ENCODE assay signal across 11 cellular contexts in the genomic region with DNA sequence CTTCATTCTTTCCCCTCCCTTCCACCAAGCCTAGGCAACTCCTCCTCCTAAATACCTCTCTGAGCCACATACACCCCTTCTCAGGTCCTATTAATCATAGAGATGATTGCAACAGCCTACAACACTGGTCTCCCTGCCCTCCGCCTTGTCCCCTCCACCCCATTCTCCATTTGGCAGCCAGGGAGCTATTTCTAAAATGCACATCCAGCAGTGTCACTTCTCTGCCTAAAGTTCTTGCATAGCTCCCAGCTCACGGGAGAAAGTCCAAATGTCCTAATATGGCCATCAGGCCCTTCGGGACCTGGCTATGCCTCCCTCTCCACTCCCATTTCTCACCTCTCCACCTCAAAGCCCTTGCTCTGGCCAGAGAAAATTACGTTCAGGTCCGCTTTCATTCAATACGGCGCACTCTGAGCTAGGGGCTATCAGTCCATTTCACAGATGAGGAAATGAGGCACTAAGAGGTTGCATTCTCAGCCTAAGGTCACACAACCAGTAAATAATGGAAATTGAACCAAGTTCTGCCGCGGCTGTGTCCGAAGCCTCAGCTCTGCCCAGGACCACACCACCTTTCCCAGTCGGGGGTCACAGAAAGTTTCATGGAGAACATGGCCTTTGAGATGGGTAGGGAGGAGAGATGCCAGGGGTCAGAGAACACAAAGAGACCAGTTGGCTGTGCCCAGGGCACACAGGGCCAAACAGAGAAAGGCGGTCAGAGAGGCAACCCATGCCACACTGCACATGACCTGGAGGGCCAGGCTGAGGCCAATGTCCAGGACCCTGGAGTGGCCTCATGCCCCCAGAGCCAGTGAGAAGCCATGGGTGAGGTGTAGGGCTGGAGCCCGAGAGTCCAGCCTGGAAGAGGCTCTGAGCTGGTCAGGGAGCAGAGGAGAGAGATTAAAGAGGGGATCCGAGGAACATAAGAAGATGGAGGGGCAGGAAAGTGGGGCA.
DNase-seq lines count a peak whose midpoint lies in the region; ATAC-seq and TF ChIP-seq lines count a peak whose summit lies in the region.
"Had no signal": no experiment of that assay in that cellular context is flagged by ENCODE, and none has a peak within 500 bp of the region (broad histone marks: within the 10 kb centered on the region; RNA-seq: fewer than 3 reads in every experiment).

No MANE protein-coding gene starts in this region.

- no peaks in the 10 kb centered on the region for H3K9me3 Mint-ChIP-seq in dendritic cell treated with granulocyte-macrophage colony-stimulating factor and Interleukin-4, amounts not matched to agents 40 ng/mL and 50 ng/mL, for 4 days
- no peaks in the 10 kb centered on the region for H3K9me3 Mint-ChIP-seq in GM23338
- H3K9me3 Mint-ChIP-seq: activated CD4-positive, alpha-beta memory T cell treated with anti-CD3 and anti-CD28 coated beads for 36 hours had no signal

- 31% methylated on average over 14 of the region's 14 CpGs for WGBS in liver

- H3K4me2 ChIP-seq in GM23338, result no peak overlapping the region

- no peak overlapping the region for H2AFZ ChIP-seq in GM23338

- H3K4me1 ChIP-seq in liver (ENCODE audit: control insufficient read depth in 4 of 4, insufficient read depth in 4 of 4, low read length in 3 of 4), result peaks cover 44 to 96% (median 69%) of the 10 kb centered on the region in 4 donors
- peaks cover 7% of the 10 kb centered on the region; the same call in 1 of the 2 replicates for H3K4me1 ChIP-seq in GM23338 (ENCODE audit: insufficient read depth)

- H3K27me3 ChIP-seq in liver (ENCODE audit: control insufficient read depth in 4 of 4, insufficient read depth in 4 of 4, low read length in 3 of 4) (no peaks in the 10 kb centered on the region), GM23338 (ENCODE audit: insufficient read depth) (no peaks in the 10 kb centered on the region)

- ATAC-seq in GM23338 (no peak), HG02759 (IDR thresholded peaks at IDR 0.05; ENCODE audit: unreplicated experiment) (no peak)
- ATAC-seq: HCT116 had no signal

- H3K4me3 ChIP-seq in liver (ENCODE audit: low read depth in 1 of 3, low read length in 3 of 3), result no peak overlapping the region
- no peak overlapping the region for H3K4me3 ChIP-seq in GM23338

- peak overlapping the region; percentile 95 to 99 for H3K27ac ChIP-seq in liver (ENCODE audit: low read depth in 1 of 2, low read length in 2 of 2)
- H3K27ac ChIP-seq in substantia nigra (ENCODE audit: low read depth, low read length, poor library complexity, severe bottlenecking), result peak overlapping the region; percentile 22
- H3K27ac ChIP-seq in GM23338 (ENCODE audit: low read depth), result no peak overlapping the region

- intact Hi-C loops in dendritic cell treated with granulocyte-macrophage colony-stimulating factor and Interleukin-4, amounts not matched to agents 40 ng/mL and 50 ng/mL, for 4 days (cut with micrococcal nuclease), result no loop called here

- peaks cover 83% of the 10 kb centered on the region for H3K4me1 Mint-ChIP-seq in dendritic cell treated with granulocyte-macrophage colony-stimulating factor and Interleukin-4, amounts not matched to agents 40 ng/mL and 50 ng/mL, for 4 days (ENCODE audit: low read depth)
- H3K4me1 Mint-ChIP-seq in GM23338, result peaks cover 41% of the 10 kb centered on the region

- H3K27ac Mint-ChIP-seq in dendritic cell treated with granulocyte-macrophage colony-stimulating factor and Interleukin-4, amounts not matched to agents 40 ng/mL and 50 ng/mL, for 4 days, result peak overlapping the region; percentile 43
- H3K27ac Mint-ChIP-seq in GM23338, result no peak overlapping the region; the same call in 1 of the 2 replicates
- H3K27ac Mint-ChIP-seq: activated CD4-positive, alpha-beta memory T cell treated with anti-CD3 and anti-CD28 coated beads for 36 hours had no signal

- H3K79me2 ChIP-seq in GM23338 (replicated peaks; ENCODE audit: insufficient read depth), result no peaks in the 10 kb centered on the region

- no peak overlapping the region for H3K4me3 Mint-ChIP-seq in dendritic cell treated with granulocyte-macrophage colony-stimulating factor and Interleukin-4, amounts not matched to agents 40 ng/mL and 50 ng/mL, for 4 days
- no peak overlapping the region for H3K4me3 Mint-ChIP-seq in GM23338
- H3K4me3 Mint-ChIP-seq: activated CD4-positive, alpha-beta memory T cell treated with anti-CD3 and anti-CD28 coated beads for 36 hours had no signal

- no peaks in the 10 kb centered on the region for H3K9me2 ChIP-seq in GM23338 (ENCODE audit: insufficient read depth)

- H3K27me3 Mint-ChIP-seq in dendritic cell treated with granulocyte-macrophage colony-stimulating factor and Interleukin-4, amounts not matched to agents 40 ng/mL and 50 ng/mL, for 4 days, result peaks cover 34% of the 10 kb centered on the region
- H3K27me3 Mint-ChIP-seq in GM23338 (ENCODE audit: insufficient read depth, low read depth, poor library complexity), result peaks cover 22% of the 10 kb centered on the region

- H3F3A ChIP-seq in GM23338 (replicated peaks; ENCODE audit: low read depth), result no peaks in the 10 kb centered on the region

- TF ChIP-seq CTCF in liver (IDR thresholded peaks at IDR 0.05; ENCODE audit: low read depth, low read length, missing input control), result no peak
- TF ChIP-seq CTCF in GM23338 (conservative IDR thresholded peaks at IDR 0.05; ENCODE audit: low read depth in 2 of 2), result no peak

- peak; percentile 42 for DNase-seq in HCEC 1CT
- DNase-seq in substantia nigra (lab: John Stamatoyannopoulos, UW), result no peak
- no peak for DNase-seq in GM23338 (ENCODE audit: low spot score)
- DNase-seq in occipital lobe (lab: John Stamatoyannopoulos, UW), result no peak
- DNase-seq in cortex of kidney (lab: John Stamatoyannopoulos, UW), result no peak
- DNase-seq: activated CD4-positive, alpha-beta memory T cell treated with anti-CD3 and anti-CD28 coated beads for 36 hours; NCI-H187 treated with DMSO at 0.1 percent for 48 hours had no signal

- H3K36me3 Mint-ChIP-seq in dendritic cell treated with granulocyte-macrophage colony-stimulating factor and Interleukin-4, amounts not matched to agents 40 ng/mL and 50 ng/mL, for 4 days (ENCODE audit: low read depth), result peaks cover 8% of the 10 kb centered on the region
- H3K36me3 Mint-ChIP-seq in GM23338 (ENCODE audit: low read depth), result no peaks in the 10 kb centered on the region
- H3K36me3 Mint-ChIP-seq: activated CD4-positive, alpha-beta memory T cell treated with anti-CD3 and anti-CD28 coated beads for 36 hours had no signal

- peak overlapping the region; percentile 24 to 80 for H3K9ac ChIP-seq in liver (ENCODE audit: low read depth in 1 of 2, low read length in 2 of 2)

- peaks cover 0 to 4% (median 0%) of the 10 kb centered on the region in 4 donors for H3K36me3 ChIP-seq in liver (ENCODE audit: control insufficient read depth in 4 of 4, insufficient read depth in 3 of 4, low read depth in 1 of 4, low read length in 3 of 4)
- H3K36me3 ChIP-seq in GM23338 (ENCODE audit: insufficient read depth), result no peaks in the 10 kb centered on the region

- no peaks in the 10 kb centered on the region; the same call in 1 of the 2 replicates for H4K20me1 ChIP-seq in GM23338 (replicated peaks; ENCODE audit: insufficient read depth)

- no peaks in the 10 kb centered on the region for H3K9me3 ChIP-seq in liver (ENCODE audit: control insufficient read depth in 4 of 4, low read length in 3 of 4)

- TF ChIP-seq RAD21 in liver (IDR thresholded peaks at IDR 0.05), result peak; percentile 20 to 46

TF ChIP-seq in liver, 16 proteins besides CTCF, POLR2A, EP300 and RAD21 (continues in another document):
- TF ChIP-seq NR2F2 (IDR thresholded peaks at IDR 0.05) (peak; percentile 92), FOXA2 (IDR thresholded peaks at IDR 0.05) (peak; percentile 34)
- TF ChIP-seq, protein P1, sequence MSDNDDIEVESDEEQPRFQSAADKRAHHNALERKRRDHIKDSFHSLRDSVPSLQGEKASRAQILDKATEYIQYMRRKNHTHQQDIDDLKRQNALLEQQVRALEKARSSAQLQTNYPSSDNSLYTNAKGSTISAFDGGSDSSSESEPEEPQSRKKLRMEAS (IDR thresholded peaks at IDR 0.05), result peak; percentile 81

TF ChIP-seq in GM23338, 12 proteins besides CTCF, POLR2A, EP300 and RAD21 (continues in another document):
- TF ChIP-seq CREB1 (CRISPR knock-in tag; IDR thresholded peaks at IDR 0.05; ENCODE audit: low read depth) (no peak), STAT1 (IDR thresholded peaks at IDR 0.05; ENCODE audit: unreplicated experiment) (no peak), ZNF331 (CRISPR knock-in tag; IDR thresholded peaks at IDR 0.05; ENCODE audit: low read depth) (no peak), JUNB (IDR thresholded peaks at IDR 0.05; ENCODE audit: unreplicated experiment) (no peak), POLR2AphosphoS5 (IDR thresholded peaks at IDR 0.05; ENCODE audit: low read depth) (no peak), EZH2 (IDR thresholded peaks at IDR 0.05; ENCODE audit: low read depth, unreplicated experiment) (no peak), ZNF114 (CRISPR knock-in tag; IDR thresholded peaks at IDR 0.05) (no peak), NANOG (IDR thresholded peaks at IDR 0.05; ENCODE audit: borderline replicate concordance) (no peak), EZH2phosphoT487 (IDR thresholded peaks at IDR 0.05; ENCODE audit: unreplicated experiment) (no peak)
- TF ChIP-seq, protein P2, sequence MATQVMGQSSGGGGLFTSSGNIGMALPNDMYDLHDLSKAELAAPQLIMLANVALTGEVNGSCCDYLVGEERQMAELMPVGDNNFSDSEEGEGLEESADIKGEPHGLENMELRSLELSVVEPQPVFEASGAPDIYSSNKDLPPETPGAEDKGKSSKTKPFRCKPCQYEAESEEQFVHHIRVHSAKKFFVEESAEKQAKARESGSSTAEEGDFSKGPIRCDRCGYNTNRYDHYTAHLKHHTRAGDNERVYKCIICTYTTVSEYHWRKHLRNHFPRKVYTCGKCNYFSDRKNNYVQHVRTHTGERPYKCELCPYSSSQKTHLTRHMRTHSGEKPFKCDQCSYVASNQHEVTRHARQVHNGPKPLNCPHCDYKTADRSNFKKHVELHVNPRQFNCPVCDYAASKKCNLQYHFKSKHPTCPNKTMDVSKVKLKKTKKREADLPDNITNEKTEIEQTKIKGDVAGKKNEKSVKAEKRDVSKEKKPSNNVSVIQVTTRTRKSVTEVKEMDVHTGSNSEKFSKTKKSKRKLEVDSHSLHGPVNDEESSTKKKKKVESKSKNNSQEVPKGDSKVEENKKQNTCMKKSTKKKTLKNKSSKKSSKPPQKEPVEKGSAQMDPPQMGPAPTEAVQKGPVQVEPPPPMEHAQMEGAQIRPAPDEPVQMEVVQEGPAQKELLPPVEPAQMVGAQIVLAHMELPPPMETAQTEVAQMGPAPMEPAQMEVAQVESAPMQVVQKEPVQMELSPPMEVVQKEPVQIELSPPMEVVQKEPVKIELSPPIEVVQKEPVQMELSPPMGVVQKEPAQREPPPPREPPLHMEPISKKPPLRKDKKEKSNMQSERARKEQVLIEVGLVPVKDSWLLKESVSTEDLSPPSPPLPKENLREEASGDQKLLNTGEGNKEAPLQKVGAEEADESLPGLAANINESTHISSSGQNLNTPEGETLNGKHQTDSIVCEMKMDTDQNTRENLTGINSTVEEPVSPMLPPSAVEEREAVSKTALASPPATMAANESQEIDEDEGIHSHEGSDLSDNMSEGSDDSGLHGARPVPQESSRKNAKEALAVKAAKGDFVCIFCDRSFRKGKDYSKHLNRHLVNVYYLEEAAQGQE (IDR thresholded peaks at IDR 0.05; ENCODE audit: unreplicated experiment), result no peak
